ENCODE assay signal across 8 cellular contexts in the genomic region with DNA sequence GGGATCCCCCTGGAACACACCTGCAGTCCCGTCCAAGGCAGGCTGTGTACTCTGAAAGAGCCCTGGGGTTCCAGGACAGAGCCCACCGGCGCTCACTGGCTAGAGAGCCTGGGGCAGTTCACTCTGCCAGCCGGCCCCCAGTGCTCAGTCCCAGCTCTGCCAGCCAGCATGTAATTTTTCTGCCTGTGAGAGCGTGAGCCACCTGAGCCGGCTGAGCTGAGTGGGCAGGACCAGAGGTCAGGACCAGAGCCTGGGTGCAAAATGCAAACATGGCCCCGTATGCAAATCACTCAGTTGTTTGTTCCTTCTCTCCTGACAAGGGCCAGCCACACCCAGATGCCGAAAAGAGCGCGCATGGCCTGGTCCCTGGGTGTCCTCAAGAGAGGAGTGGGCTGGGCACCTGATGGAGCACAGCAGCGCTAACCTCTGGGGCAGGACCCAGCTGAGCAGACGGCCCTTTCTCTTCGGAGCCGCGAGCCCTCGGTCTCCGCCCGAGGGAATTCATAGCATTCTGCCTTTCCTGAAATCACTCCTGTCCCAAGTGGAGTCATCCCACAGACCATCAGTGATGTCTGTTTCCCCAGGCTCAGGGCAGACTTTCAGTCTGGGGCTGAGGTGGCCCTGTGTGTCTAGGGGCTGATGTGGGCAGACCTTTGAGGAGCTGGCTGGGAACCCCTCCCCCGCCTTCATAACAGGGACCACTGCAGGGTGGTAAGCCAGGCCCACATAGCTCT.
DNase-seq lines count a peak whose midpoint lies in the region; ATAC-seq and TF ChIP-seq lines count a peak whose summit lies in the region.

No MANE protein-coding gene starts in this region.

- POLR2A ChIA-PET in HEK293T (lab: Yijun Ruan, JAX), result interaction anchor here (1.1 to 6.6 kb wide), 7 partner anchors 8 to 108 kb away, joined by 3 to 65 read pairs (median 7); partner anchors contain the start of gene PTMA

- no peaks in the 10 kb centered on the region for H3K9me3 Mint-ChIP-seq in stimulated activated memory B cell treated with anti-CD40 and anti-IgM and Interleukin-4, amounts not matched to agents 10 μg/mL and 1 μg/mL and 100 μg/mL, for 72 hours

- ATAC-seq in HG03066 (IDR thresholded peaks at IDR 0.05; ENCODE audit: low read depth, unreplicated experiment), result peak; percentile 44
- ATAC-seq in stimulated activated memory B cell treated with anti-CD40 and anti-IgM and Interleukin-4, amounts not matched to agents 10 μg/mL and 1 μg/mL and 100 μg/mL, for 72 hours, result peak; percentile 75

- peak; percentile 95 for TF ChIP-seq POLR2A in GM19099 (IDR thresholded peaks at IDR 0.05; ENCODE audit: extremely low read depth, insufficient read length, low read depth)

- H3K27ac Mint-ChIP-seq in stimulated activated memory B cell treated with anti-CD40 and anti-IgM and Interleukin-4, amounts not matched to agents 10 μg/mL and 1 μg/mL and 100 μg/mL, for 72 hours, result peak overlapping the region; percentile 96

- CTCF ChIA-PET in HEK293T (lab: Yijun Ruan, JAX), result interaction anchor here (0.6 to 6.9 kb wide), 7 partner anchors 12 to 108 kb away, joined by 3 to 136 read pairs (median 5); no protein-coding TSS in a partner anchor

- no peaks in the 10 kb centered on the region for H3K36me3 Mint-ChIP-seq in stimulated activated memory B cell treated with anti-CD40 and anti-IgM and Interleukin-4, amounts not matched to agents 10 μg/mL and 1 μg/mL and 100 μg/mL, for 72 hours

- peaks cover 93% of the 10 kb centered on the region for H3K4me1 Mint-ChIP-seq in stimulated activated memory B cell treated with anti-CD40 and anti-IgM and Interleukin-4, amounts not matched to agents 10 μg/mL and 1 μg/mL and 100 μg/mL, for 72 hours

- peak overlapping the region; percentile 92 for H3K4me3 Mint-ChIP-seq in stimulated activated memory B cell treated with anti-CD40 and anti-IgM and Interleukin-4, amounts not matched to agents 10 μg/mL and 1 μg/mL and 100 μg/mL, for 72 hours

- H3K27me3 Mint-ChIP-seq in stimulated activated memory B cell treated with anti-CD40 and anti-IgM and Interleukin-4, amounts not matched to agents 10 μg/mL and 1 μg/mL and 100 μg/mL, for 72 hours, result no peaks in the 10 kb centered on the region

- peak overlapping the region; percentile 79 for H3K27ac ChIP-seq in cingulate gyrus (ENCODE audit: low read depth, low read length)

- DNase-seq in dedifferentiated amniotic fluid mesenchymal stem cell (ENCODE audit: extremely low spot score) (no peak), NOMO-1 (lab: John Stamatoyannopoulos, UW; ENCODE audit: unreplicated experiment in 2 of 2) (no peak), GM19240 (ENCODE audit: insufficient read length, low spot score) (no peak), HEK293T (ENCODE audit: extremely low spot score) (no peak)

TF ChIP-seq in HEK293T, 16 proteins besides CTCF, POLR2A, EP300 and RAD21:
- TF ChIP-seq ZNF384 (IDR thresholded peaks at IDR 0.05), result no peak
- TF ChIP-seq SUZ12 (IDR thresholded peaks at IDR 0.05), result no peak
- no peak for TF ChIP-seq LEF1 (IDR thresholded peaks at IDR 0.05; ENCODE audit: borderline replicate concordance)
- TF ChIP-seq ELF4 (IDR thresholded peaks at IDR 0.05), result no peak
- TF ChIP-seq FOXA1 (IDR thresholded peaks at IDR 0.05), result no peak
- no peak for TF ChIP-seq SP1 (IDR thresholded peaks at IDR 0.05)
- no peak for TF ChIP-seq PKNOX1 (IDR thresholded peaks at IDR 0.05)
- TF ChIP-seq BHLHE40 (IDR thresholded peaks at IDR 0.05; ENCODE audit: borderline replicate concordance), result no peak
- TF ChIP-seq FOXM1 (IDR thresholded peaks at IDR 0.05; ENCODE audit: borderline replicate concordance), result no peak
- TF ChIP-seq TARDBP (IDR thresholded peaks at IDR 0.05), result no peak
- no peak for TF ChIP-seq ARNT (IDR thresholded peaks at IDR 0.05)
- TF ChIP-seq HDGF (IDR thresholded peaks at IDR 0.05; ENCODE audit: borderline replicate concordance), result no peak
- TF ChIP-seq CTBP1 (IDR thresholded peaks at IDR 0.05; ENCODE audit: borderline replicate concordance), result no peak
- no peak for TF ChIP-seq L3MBTL2 (conservative IDR thresholded peaks at IDR 0.05)
- no peak for TF ChIP-seq FOXK2 (IDR thresholded peaks at IDR 0.05)
- TF ChIP-seq NFRKB (IDR thresholded peaks at IDR 0.05), result no peak
